Comparison of ENCODE assay signal across 2 cellular contexts in the genomic region with DNA sequence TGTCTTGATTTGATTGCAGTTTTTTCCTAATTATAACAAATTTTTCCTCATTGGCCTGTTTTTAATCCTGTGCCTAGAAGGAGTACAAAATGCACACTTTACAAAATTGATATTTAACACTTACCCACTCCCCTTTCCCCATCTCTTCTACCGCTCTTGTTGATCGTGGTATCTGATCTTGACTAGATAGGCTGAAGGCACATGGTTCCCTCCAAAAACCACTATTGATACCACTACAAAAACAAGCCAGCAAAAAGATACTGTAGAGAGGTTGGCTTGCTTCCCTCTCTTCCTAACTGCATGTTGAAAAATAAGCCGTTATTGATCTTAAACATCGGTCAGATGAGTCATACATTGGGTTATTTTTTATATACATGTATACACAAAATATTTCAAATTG.
TF ChIP-seq lines count a peak whose summit lies in the region.

No MANE protein-coding gene starts in this region.

TF ChIP-seq in A549, 52 proteins besides CTCF, POLR2A, EP300 and RAD21:
- no peak for TF ChIP-seq FOSL2 (IDR thresholded peaks at IDR 0.05)
- TF ChIP-seq FOSL2 (CRISPR knock-in tag; IDR thresholded peaks at IDR 0.05): peak; percentile 57
- TF ChIP-seq NR3C1 (IDR thresholded peaks at IDR 0.05): no peak
TF ChIP-seq in A549: peak in this region for 1.

TF ChIP-seq in GM12878, 131 proteins besides CTCF, POLR2A, EP300 and RAD21:
- TF ChIP-seq GATAD2B (conservative IDR thresholded peaks at IDR 0.05; ENCODE audit: low read depth) (no peak), NRF1 (conservative IDR thresholded peaks at IDR 0.05; ENCODE audit: low read depth, low read length) (no peak), SKIL (IDR thresholded peaks at IDR 0.05; ENCODE audit: low read depth, poor library complexity, severe bottlenecking) (no peak), KLF5 (IDR thresholded peaks at IDR 0.05; ENCODE audit: partially characterized antibody) (no peak), MEF2A (IDR thresholded peaks at IDR 0.05; ENCODE audit: insufficient read depth, low read depth, low read length) (no peak), BACH1 (IDR thresholded peaks at IDR 0.05; ENCODE audit: borderline replicate concordance) (no peak), HSF1 (IDR thresholded peaks at IDR 0.05; ENCODE audit: low read depth, low read length) (no peak), HDAC6 (IDR thresholded peaks at IDR 0.05; ENCODE audit: unreplicated experiment) (no peak), SMARCA5 (IDR thresholded peaks at IDR 0.05) (no peak), CREM (IDR thresholded peaks at IDR 0.05; ENCODE audit: low read depth) (no peak), ATF2 (IDR thresholded peaks at IDR 0.05; ENCODE audit: low read length) (no peak), EZH2 (IDR thresholded peaks at IDR 0.05; ENCODE audit: borderline replicate concordance, control insufficient read depth, low read depth, low read length) (no peak)
- TF ChIP-seq, protein P1, sequence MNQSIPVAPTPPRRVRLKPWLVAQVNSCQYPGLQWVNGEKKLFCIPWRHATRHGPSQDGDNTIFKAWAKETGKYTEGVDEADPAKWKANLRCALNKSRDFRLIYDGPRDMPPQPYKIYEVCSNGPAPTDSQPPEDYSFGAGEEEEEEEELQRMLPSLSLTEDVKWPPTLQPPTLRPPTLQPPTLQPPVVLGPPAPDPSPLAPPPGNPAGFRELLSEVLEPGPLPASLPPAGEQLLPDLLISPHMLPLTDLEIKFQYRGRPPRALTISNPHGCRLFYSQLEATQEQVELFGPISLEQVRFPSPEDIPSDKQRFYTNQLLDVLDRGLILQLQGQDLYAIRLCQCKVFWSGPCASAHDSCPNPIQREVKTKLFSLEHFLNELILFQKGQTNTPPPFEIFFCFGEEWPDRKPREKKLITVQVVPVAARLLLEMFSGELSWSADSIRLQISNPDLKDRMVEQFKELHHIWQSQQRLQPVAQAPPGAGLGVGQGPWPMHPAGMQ (IDR thresholded peaks at IDR 0.05; ENCODE audit: borderline replicate concordance): no peak
- TF ChIP-seq, protein P2, sequence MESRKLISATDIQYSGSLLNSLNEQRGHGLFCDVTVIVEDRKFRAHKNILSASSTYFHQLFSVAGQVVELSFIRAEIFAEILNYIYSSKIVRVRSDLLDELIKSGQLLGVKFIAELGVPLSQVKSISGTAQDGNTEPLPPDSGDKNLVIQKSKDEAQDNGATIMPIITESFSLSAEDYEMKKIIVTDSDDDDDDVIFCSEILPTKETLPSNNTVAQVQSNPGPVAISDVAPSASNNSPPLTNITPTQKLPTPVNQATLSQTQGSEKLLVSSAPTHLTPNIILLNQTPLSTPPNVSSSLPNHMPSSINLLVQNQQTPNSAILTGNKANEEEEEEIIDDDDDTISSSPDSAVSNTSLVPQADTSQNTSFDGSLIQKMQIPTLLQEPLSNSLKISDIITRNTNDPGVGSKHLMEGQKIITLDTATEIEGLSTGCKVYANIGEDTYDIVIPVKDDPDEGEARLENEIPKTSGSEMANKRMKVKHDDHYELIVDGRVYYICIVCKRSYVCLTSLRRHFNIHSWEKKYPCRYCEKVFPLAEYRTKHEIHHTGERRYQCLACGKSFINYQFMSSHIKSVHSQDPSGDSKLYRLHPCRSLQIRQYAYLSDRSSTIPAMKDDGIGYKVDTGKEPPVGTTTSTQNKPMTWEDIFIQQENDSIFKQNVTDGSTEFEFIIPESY (IDR thresholded peaks at IDR 0.05): no peak
- TF ChIP-seq, protein P3, sequence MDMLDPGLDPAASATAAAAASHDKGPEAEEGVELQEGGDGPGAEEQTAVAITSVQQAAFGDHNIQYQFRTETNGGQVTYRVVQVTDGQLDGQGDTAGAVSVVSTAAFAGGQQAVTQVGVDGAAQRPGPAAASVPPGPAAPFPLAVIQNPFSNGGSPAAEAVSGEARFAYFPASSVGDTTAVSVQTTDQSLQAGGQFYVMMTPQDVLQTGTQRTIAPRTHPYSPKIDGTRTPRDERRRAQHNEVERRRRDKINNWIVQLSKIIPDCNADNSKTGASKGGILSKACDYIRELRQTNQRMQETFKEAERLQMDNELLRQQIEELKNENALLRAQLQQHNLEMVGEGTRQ (IDR thresholded peaks at IDR 0.05; ENCODE audit: borderline replicate concordance, low read depth, low read length): no peak
TF ChIP-seq in GM12878: peak in this region for 0.
